17 cellular contexts compared by ENCODE assay signal in genomic region chr10:85319826-85320225, GRCh38.
DNase-seq lines count a peak whose midpoint lies in the region; TF ChIP-seq lines count a peak whose summit lies in the region.
"Had no signal": no experiment of that assay in that cellular context is flagged by ENCODE, and none has a peak within 500 bp of the region (broad histone marks: within the 10 kb centered on the region; RNA-seq: fewer than 3 reads in every experiment).

No MANE protein-coding gene starts in this region.

- H3K27ac ChIP-seq in layer of hippocampus (ENCODE audit: low read depth, low read length), result peak overlapping the region; percentile 1
- peak overlapping the region; percentile 63 for H3K27ac ChIP-seq in substantia nigra (ENCODE audit: low read depth, low read length, poor library complexity, severe bottlenecking)
- no peak overlapping the region for H3K27ac ChIP-seq in breast epithelium
- H3K27ac ChIP-seq: right lobe of liver, thyroid gland had no signal

- H3K9me3 ChIP-seq in breast epithelium, result no peaks in the 10 kb centered on the region
- H3K9me3 ChIP-seq: right lobe of liver, thyroid gland had no signal

- H3K27me3 ChIP-seq in layer of hippocampus (ENCODE audit: control insufficient read depth, insufficient read depth, low read length) (no peaks in the 10 kb centered on the region), breast epithelium (no peaks in the 10 kb centered on the region)
- H3K27me3 ChIP-seq: right lobe of liver, thyroid gland had no signal

- TF ChIP-seq CTCF in breast epithelium (IDR thresholded peaks at IDR 0.05), result no peak

- DNase-seq in T1000 (lab: John Stamatoyannopoulos, UW) (peak; percentile 23), globus pallidus (ENCODE audit: low spot score) (peak; percentile 87), substantia nigra (lab: John Stamatoyannopoulos, UW) (peak in 43 of 49 donors; percentile 5 to 77 (median 42)), breast epithelium (ENCODE audit: low spot score in 2 of 2) (no peak), GOT3 (lab: John Stamatoyannopoulos, UW) (no peak)
- no peak for DNase-seq in stimulated activated CD4-positive, alpha-beta T cell treated with anti-CD3 and anti-CD28 coated beads, Interleukin-4, amount 100 ng/mL, for 4 hours
- DNase-seq: activated CD4-positive, alpha-beta memory T cell treated with anti-CD3 and anti-CD28 coated beads, Interleukin-2, amount 10 ng/mL, durations not matched to agents 7 days and 5 days; activated naive CD4-positive, alpha-beta T cell treated with anti-CD3 and anti-CD28 coated beads for 36 hours; activated T-cell treated with anti-CD3 and anti-CD28 coated beads, Interleukin-2, amount 50 U/mL, for 24 hours; kidney; NCI-H1092; NCI-H526 treated with DMSO at 0.1 percent for 48 hours; SIG-M5; T-helper 17 cell; thyroid gland had no signal

- no peaks in the 10 kb centered on the region for H3K36me3 ChIP-seq in breast epithelium
- H3K36me3 ChIP-seq: right lobe of liver, thyroid gland had no signal

- no peaks in the 10 kb centered on the region for H3K4me1 ChIP-seq in breast epithelium
- H3K4me1 ChIP-seq: right lobe of liver had no signal

- intact Hi-C loops in breast epithelium (cut with DNase I; ENCODE audit: low total_unique reads), result no loop called here

- H3K4me3 ChIP-seq in breast epithelium, result no peak overlapping the region
- H3K4me3 ChIP-seq: right lobe of liver, thyroid gland had no signal

- TF ChIP-seq POLR2A in breast epithelium (IDR thresholded peaks at IDR 0.05), result no peak

Comparison
In these comparisons a context has a peak if more than half of its experiments do, and no peak if none do; other contexts are left out.
1. DNase-seq: peak in T1000 (single experiment), globus pallidus (single experiment) and substantia nigra (43 of 49); none in stimulated activated CD4-positive, alpha-beta T cell treated with anti-CD3 and anti-CD28 coated beads, Interleukin-4, amount 100 ng/mL, for 4 hours (0 of 2), breast epithelium (0 of 2) and GOT3 (single experiment).
2. H3K27ac ChIP-seq: peak in layer of hippocampus (single experiment) and substantia nigra (single experiment); none in breast epithelium (0 of 2).